ENCODE assay signal across 2 cellular contexts in genomic region chr7:5582532-5582935, GRCh38.
TF ChIP-seq lines count a peak whose summit lies in the region.

No MANE protein-coding gene starts in this region.

TF ChIP-seq in SK-N-SH, 30 proteins besides CTCF, POLR2A, EP300 and RAD21 (continued from another document):
- TF ChIP-seq TEAD4 (IDR thresholded peaks at IDR 0.05; ENCODE audit: borderline replicate concordance, insufficient read depth): no peak
- no peak for TF ChIP-seq RXRA (IDR thresholded peaks at IDR 0.05; ENCODE audit: borderline replicate concordance, low read depth)
- TF ChIP-seq GABPA (IDR thresholded peaks at IDR 0.05; ENCODE audit: low read depth): no peak
- TF ChIP-seq FOSL2 (IDR thresholded peaks at IDR 0.05; ENCODE audit: borderline replicate concordance, low read depth): no peak
- TF ChIP-seq PBX3 (IDR thresholded peaks at IDR 0.05): no peak
- TF ChIP-seq CHD2 (IDR thresholded peaks at IDR 0.05; ENCODE audit: low read length, partially characterized antibody): no peak
- TF ChIP-seq FOXJ3 (CRISPR knock-in tag; IDR thresholded peaks at IDR 0.05): no peak
- no peak for TF ChIP-seq USF2 (IDR thresholded peaks at IDR 0.05; ENCODE audit: borderline replicate concordance, low read depth, low read length)
- TF ChIP-seq TCF12 (IDR thresholded peaks at IDR 0.05): no peak
- no peak for TF ChIP-seq MEF2A (IDR thresholded peaks at IDR 0.05; ENCODE audit: borderline replicate concordance, low read depth)
- TF ChIP-seq RFX5 (IDR thresholded peaks at IDR 0.05; ENCODE audit: low read length): no peak
- TF ChIP-seq EZH2phosphoT487 (IDR thresholded peaks at IDR 0.05; ENCODE audit: borderline replicate concordance, low read depth): no peak
- no peak for TF ChIP-seq MAX (IDR thresholded peaks at IDR 0.05; ENCODE audit: low read depth)
- no peak for TF ChIP-seq ELF1 (IDR thresholded peaks at IDR 0.05)
- no peak for TF ChIP-seq TAF1 (IDR thresholded peaks at IDR 0.05; ENCODE audit: borderline replicate concordance, low read depth, low read length)

TF ChIP-seq in SK-N-SH treated with all-trans-retinoic acid at 6 μM for 48 hours, 23 proteins besides CTCF, POLR2A, EP300 and RAD21 (continued from another document):
- TF ChIP-seq ZNF70 (CRISPR knock-in tag; IDR thresholded peaks at IDR 0.05) (no peak), POU6F1 (CRISPR knock-in tag; IDR thresholded peaks at IDR 0.05; ENCODE audit: borderline replicate concordance, low read depth) (no peak), PATZ1 (CRISPR knock-in tag; IDR thresholded peaks at IDR 0.05; ENCODE audit: borderline replicate concordance) (no peak), SNAI2 (CRISPR knock-in tag; IDR thresholded peaks at IDR 0.05) (no peak), GLIS3 (CRISPR knock-in tag; IDR thresholded peaks at IDR 0.05) (no peak), ZFP3 (CRISPR knock-in tag; IDR thresholded peaks at IDR 0.05) (no peak)
